12 cellular contexts compared by ENCODE assay signal in genomic region chr3:115927210-115927609, GRCh38.
"Had no signal": no experiment of that assay in that cellular context is flagged by ENCODE, and none has a peak within 500 bp of the region (broad histone marks: within the 10 kb centered on the region; RNA-seq: fewer than 3 reads in every experiment).

No MANE protein-coding gene starts in this region.

- H3K4me1 ChIP-seq: left lung, parathyroid adenoma, right atrium auricular region, tibial artery had no signal

- H3K9me3 ChIP-seq: left lung had no signal

- H3K27me3 ChIP-seq: heart left ventricle, left lung, right atrium auricular region, tibial artery had no signal

- H3K4me3 ChIP-seq: heart left ventricle, left lung, right atrium auricular region, smooth muscle cell, tibial artery had no signal

- H3K4me2 ChIP-seq: smooth muscle cell had no signal

- ATAC-seq: activated CD8-positive, alpha-beta T cell treated with anti-CD3 and anti-CD28 coated beads for 36 hours; left lung had no signal

- H3K9ac ChIP-seq: parathyroid adenoma had no signal

- H3K36me3 ChIP-seq: heart left ventricle, left lung, right atrium auricular region, tibial artery had no signal

- H3K79me2 ChIP-seq: parathyroid adenoma had no signal

- H3K27ac ChIP-seq: heart left ventricle, left lung, parathyroid adenoma, right atrium auricular region, tibial artery, VCaP had no signal

- DNase-seq: activated CD4-positive, alpha-beta T cell treated with anti-CD3 and anti-CD28 coated beads for 4 hours; activated CD8-positive, alpha-beta memory T cell treated with anti-CD3 and anti-CD28 coated beads, Interleukin-2, amount 50 U/mL, for 4 hours; activated CD8-positive, alpha-beta T cell treated with anti-CD3 and anti-CD28 coated beads for 36 hours; activated naive CD8-positive, alpha-beta T cell treated with anti-CD3 and anti-CD28 coated beads, Interleukin-2, amount 10 ng/mL, durations not matched to agents 7 days and 5 days; foreskin fibroblast; heart left ventricle; left lung; tibial artery had no signal

- H2AFZ ChIP-seq: parathyroid adenoma had no signal
